1 cellular context compared by ENCODE assay signal in the genomic region with DNA sequence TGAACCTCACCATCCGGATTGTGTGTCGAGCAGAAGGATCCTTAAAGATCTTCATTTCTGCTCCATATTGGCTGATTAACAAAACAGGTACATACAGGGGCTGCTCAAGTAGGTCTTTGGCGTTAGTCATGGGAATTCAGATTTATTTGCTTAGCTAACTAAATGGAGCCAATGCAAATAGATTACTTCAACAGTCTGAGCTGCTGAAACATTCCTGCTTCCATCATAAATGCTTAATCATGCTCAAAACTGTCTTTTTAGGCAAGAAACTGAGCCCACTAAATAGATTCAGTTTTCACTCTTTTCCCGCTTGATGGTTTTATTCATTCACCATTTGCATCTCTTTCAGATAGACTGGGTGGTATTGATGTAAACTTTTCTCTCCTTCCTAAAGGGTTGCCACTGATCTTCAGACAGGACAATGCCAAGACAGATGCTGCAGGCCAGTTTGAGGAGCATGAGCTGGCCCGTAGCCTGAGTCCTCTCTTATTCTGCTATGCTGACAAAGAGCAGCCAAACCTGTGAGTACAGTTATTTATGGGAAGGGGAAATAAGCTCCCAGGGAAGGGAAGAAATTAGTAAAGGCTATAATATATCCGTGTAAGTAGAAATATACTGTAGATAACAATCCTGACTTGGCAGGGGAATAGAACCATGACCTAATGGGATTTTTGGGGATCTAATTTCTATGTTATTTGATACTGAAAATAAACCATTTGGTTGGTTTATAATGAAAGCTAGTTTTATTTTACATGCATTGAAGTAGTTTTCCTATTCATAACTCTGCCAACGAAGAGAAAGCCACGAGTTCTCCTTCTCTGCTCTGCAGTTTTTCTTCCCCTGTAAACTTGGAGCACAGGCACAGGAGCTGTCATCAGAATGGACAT.
TF ChIP-seq lines count a peak whose summit lies in the region.

No MANE protein-coding gene starts in this region.

TF ChIP-seq in IMR-90, 13 proteins besides CTCF, POLR2A, EP300 and RAD21:
- TF ChIP-seq MAFK (IDR thresholded peaks at IDR 0.05; ENCODE audit: low read depth, low read length) (no peak), MAZ (IDR thresholded peaks at IDR 0.05; ENCODE audit: borderline replicate concordance, low read depth, low read length) (no peak), NFE2L2 (IDR thresholded peaks at IDR 0.05; ENCODE audit: low read depth, low read length) (no peak), CHD1 (IDR thresholded peaks at IDR 0.05; ENCODE audit: low read depth, low read length) (no peak), MXI1 (IDR thresholded peaks at IDR 0.05; ENCODE audit: borderline replicate concordance, low read depth, low read length) (no peak), CEBPB (IDR thresholded peaks at IDR 0.05; ENCODE audit: low read depth, low read length) (no peak), FOS (IDR thresholded peaks at IDR 0.05; ENCODE audit: low read depth, low read length) (no peak), SMC3 (IDR thresholded peaks at IDR 0.05; ENCODE audit: low read depth, low read length) (no peak), BHLHE40 (IDR thresholded peaks at IDR 0.05; ENCODE audit: low read depth, low read length) (no peak), RFX5 (IDR thresholded peaks at IDR 0.05; ENCODE audit: low read depth, low read length) (no peak), RCOR1 (IDR thresholded peaks at IDR 0.05; ENCODE audit: insufficient replicate concordance, low read length) (no peak)
- TF ChIP-seq, protein P1, sequence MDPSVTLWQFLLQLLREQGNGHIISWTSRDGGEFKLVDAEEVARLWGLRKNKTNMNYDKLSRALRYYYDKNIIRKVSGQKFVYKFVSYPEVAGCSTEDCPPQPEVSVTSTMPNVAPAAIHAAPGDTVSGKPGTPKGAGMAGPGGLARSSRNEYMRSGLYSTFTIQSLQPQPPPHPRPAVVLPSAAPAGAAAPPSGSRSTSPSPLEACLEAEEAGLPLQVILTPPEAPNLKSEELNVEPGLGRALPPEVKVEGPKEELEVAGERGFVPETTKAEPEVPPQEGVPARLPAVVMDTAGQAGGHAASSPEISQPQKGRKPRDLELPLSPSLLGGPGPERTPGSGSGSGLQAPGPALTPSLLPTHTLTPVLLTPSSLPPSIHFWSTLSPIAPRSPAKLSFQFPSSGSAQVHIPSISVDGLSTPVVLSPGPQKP (IDR thresholded peaks at IDR 0.05; ENCODE audit: borderline replicate concordance, low read depth, low read length) = no peak
- TF ChIP-seq, protein P2, sequence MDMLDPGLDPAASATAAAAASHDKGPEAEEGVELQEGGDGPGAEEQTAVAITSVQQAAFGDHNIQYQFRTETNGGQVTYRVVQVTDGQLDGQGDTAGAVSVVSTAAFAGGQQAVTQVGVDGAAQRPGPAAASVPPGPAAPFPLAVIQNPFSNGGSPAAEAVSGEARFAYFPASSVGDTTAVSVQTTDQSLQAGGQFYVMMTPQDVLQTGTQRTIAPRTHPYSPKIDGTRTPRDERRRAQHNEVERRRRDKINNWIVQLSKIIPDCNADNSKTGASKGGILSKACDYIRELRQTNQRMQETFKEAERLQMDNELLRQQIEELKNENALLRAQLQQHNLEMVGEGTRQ (IDR thresholded peaks at IDR 0.05; ENCODE audit: low read depth, low read length) = no peak
